In the genomic region with DNA sequence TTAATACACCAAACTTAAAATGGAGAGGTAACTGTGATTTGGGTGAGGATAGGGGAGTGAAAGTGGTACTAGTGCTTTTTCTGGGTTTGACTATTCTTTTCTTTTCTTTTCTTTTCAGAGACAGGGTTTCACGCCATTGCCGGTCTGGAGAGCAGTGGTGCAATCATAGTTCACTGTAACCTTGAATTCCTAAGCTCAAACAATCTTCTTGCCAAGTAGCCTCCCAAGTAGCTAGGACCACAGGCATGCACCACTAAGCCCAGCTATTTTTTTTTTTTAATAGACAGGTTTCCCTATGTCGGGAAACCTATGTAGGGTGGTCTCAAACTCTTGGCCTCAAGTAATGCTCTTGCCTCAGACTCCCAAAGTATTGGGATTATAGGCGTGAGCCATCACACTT, we compare ENCODE assay signal across 20 cellular contexts.
"Had no signal": no experiment of that assay in that cellular context is flagged by ENCODE, and none has a peak within 500 bp of the region (broad histone marks: within the 10 kb centered on the region; RNA-seq: fewer than 3 reads in every experiment).

No MANE protein-coding gene starts in this region.

- H3K36me3 ChIP-seq: ascending aorta, pancreas, right lobe of liver, suprapubic skin, upper lobe of left lung had no signal

- H3K27ac Mint-ChIP-seq: activated naive CD4-positive, alpha-beta T cell treated with anti-CD3 and anti-CD28 coated beads, Interleukin-2, amount 10 ng/mL, durations not matched to agents 7 days and 5 days; activated naive CD8-positive, alpha-beta T cell treated with anti-CD3 and anti-CD28 coated beads, Interleukin-2, amount 50 U/mL, for 24 hours; endodermal cell; immature natural killer cell; natural killer cell; stimulated activated naive CD8-positive, alpha-beta T cell treated with anti-CD3 and anti-CD28 coated beads, Interleukin-15, amount 100 ng/mL, for 72 hours; T-helper 1 cell treated with Interleukin-12 subunit alpha and Interleukin-12 subunit beta and Interleukin-4 antibody, amounts not matched to agents 30 μg/mL and 1 μg/mL, for 36 hours had no signal

- H3K27ac ChIP-seq: ascending aorta, pancreas, right lobe of liver, suprapubic skin, upper lobe of left lung had no signal

- H3K4me1 ChIP-seq: ascending aorta, pancreas, right lobe of liver had no signal

- H3K36me3 Mint-ChIP-seq: activated naive CD4-positive, alpha-beta T cell treated with anti-CD3 and anti-CD28 coated beads, Interleukin-2, amount 10 ng/mL, durations not matched to agents 7 days and 5 days; immature natural killer cell; natural killer cell had no signal

- H3K9me3 ChIP-seq: ascending aorta, pancreas, right lobe of liver, suprapubic skin, upper lobe of left lung had no signal

- H3K4me2 ChIP-seq: smooth muscle cell had no signal

- H3K27me3 ChIP-seq: ascending aorta, pancreas, right lobe of liver, suprapubic skin, upper lobe of left lung had no signal

- FAIRE-seq: pancreas had no signal

- H3K4me1 Mint-ChIP-seq: endodermal cell had no signal

- H3K9me3 Mint-ChIP-seq: activated naive CD4-positive, alpha-beta T cell treated with anti-CD3 and anti-CD28 coated beads, Interleukin-2, amount 10 ng/mL, durations not matched to agents 7 days and 5 days; activated naive CD8-positive, alpha-beta T cell treated with anti-CD3 and anti-CD28 coated beads, Interleukin-2, amount 50 U/mL, for 24 hours; activated T-cell treated with anti-CD3 and anti-CD28 coated beads, Interleukin-2, amount 50 U/mL, for 4 hours; immature natural killer cell; natural killer cell; stimulated activated naive CD8-positive, alpha-beta T cell treated with anti-CD3 and anti-CD28 coated beads, Interleukin-15, amount 100 ng/mL, for 72 hours; T-helper 1 cell treated with Interleukin-12 subunit alpha and Interleukin-12 subunit beta and Interleukin-4 antibody, amounts not matched to agents 30 μg/mL and 1 μg/mL, for 36 hours had no signal

- DNase-seq: activated CD4-positive, alpha-beta T cell treated with anti-CD3 and anti-CD28 coated beads, Interleukin-2, amount 50 U/mL, for 1 hour; activated CD4-positive, CD25-positive, alpha-beta regulatory T cell treated with anti-CD3 and anti-CD28 coated beads, Interleukin-2, amount 50 U/mL, for 72 hours; activated CD8-positive, alpha-beta memory T cell treated with anti-CD3 and anti-CD28 coated beads, Interleukin-2, amount 50 U/mL, for 4 hours; activated naive CD4-positive, alpha-beta T cell treated with anti-CD3 and anti-CD28 coated beads, Interleukin-2, amount 10 ng/mL, durations not matched to agents 7 days and 5 days; activated naive CD8-positive, alpha-beta T cell treated with anti-CD3 and anti-CD28 coated beads, Interleukin-2, amount 50 U/mL, for 24 hours; activated T-cell treated with anti-CD3 and anti-CD28 coated beads, Interleukin-2, amount 50 U/mL, for 4 hours; caudate nucleus; endodermal cell; immature natural killer cell; mesendoderm; natural killer cell; pancreas; right lobe of liver; stimulated activated CD4-positive, alpha-beta T cell treated with anti-CD3 and anti-CD28 coated beads, Interleukin-4, amount 100 ng/mL, for 1 hour; stimulated activated naive CD8-positive, alpha-beta T cell treated with anti-CD3 and anti-CD28 coated beads, Interleukin-15, amount 100 ng/mL, for 72 hours; upper lobe of left lung had no signal

- H3K4me3 Mint-ChIP-seq: activated naive CD4-positive, alpha-beta T cell treated with anti-CD3 and anti-CD28 coated beads, Interleukin-2, amount 10 ng/mL, durations not matched to agents 7 days and 5 days; activated naive CD8-positive, alpha-beta T cell treated with anti-CD3 and anti-CD28 coated beads, Interleukin-2, amount 50 U/mL, for 24 hours; activated T-cell treated with anti-CD3 and anti-CD28 coated beads, Interleukin-2, amount 50 U/mL, for 4 hours; endodermal cell; immature natural killer cell; natural killer cell; stimulated activated naive CD8-positive, alpha-beta T cell treated with anti-CD3 and anti-CD28 coated beads, Interleukin-15, amount 100 ng/mL, for 72 hours; T-helper 1 cell treated with Interleukin-12 subunit alpha and Interleukin-12 subunit beta and Interleukin-4 antibody, amounts not matched to agents 30 μg/mL and 1 μg/mL, for 36 hours had no signal

- H3K27me3 Mint-ChIP-seq: stimulated activated naive CD8-positive, alpha-beta T cell treated with anti-CD3 and anti-CD28 coated beads, Interleukin-15, amount 100 ng/mL, for 72 hours had no signal

- H3K4me3 ChIP-seq: ascending aorta, pancreas, right lobe of liver, smooth muscle cell, suprapubic skin, upper lobe of left lung had no signal
